ENCODE assay signal across 24 cellular contexts in genomic region chr15:31517711-31518110, GRCh38.
"Had no signal": no experiment of that assay in that cellular context is flagged by ENCODE, and none has a peak within 500 bp of the region (broad histone marks: within the 10 kb centered on the region; RNA-seq: fewer than 3 reads in every experiment).

No MANE protein-coding gene starts in this region.

- H3K27me3 ChIP-seq: dorsolateral prefrontal cortex, gastrocnemius medialis, ovary, suprapubic skin, transverse colon, upper lobe of right lung, uterus had no signal

- H3K36me3 ChIP-seq: gastrocnemius medialis, ovary, suprapubic skin, transverse colon, upper lobe of right lung, uterus had no signal

- H3K4me3 Mint-ChIP-seq: mesothelial cell of epicardium; naive thymus-derived CD4-positive, alpha-beta T cell; nephron progenitor cell; stimulated activated naive CD8-positive, alpha-beta T cell treated with anti-CD3 and anti-CD28 coated beads, Interleukin-15, amount 100 ng/mL, for 72 hours had no signal

- H3K27ac Mint-ChIP-seq: mesothelial cell of epicardium; naive thymus-derived CD4-positive, alpha-beta T cell; nephron progenitor cell; stimulated activated naive CD8-positive, alpha-beta T cell treated with anti-CD3 and anti-CD28 coated beads, Interleukin-15, amount 100 ng/mL, for 72 hours had no signal

- H3K36me3 Mint-ChIP-seq: mesothelial cell of epicardium had no signal

- H3K4me1 Mint-ChIP-seq: mesothelial cell of epicardium, nephron progenitor cell had no signal

- H3K9me3 Mint-ChIP-seq: nephron progenitor cell had no signal

- H3K27ac ChIP-seq: dorsolateral prefrontal cortex, gastrocnemius medialis, ovary, suprapubic skin, transverse colon, upper lobe of right lung, uterus had no signal

- H3K4me1 ChIP-seq: gastrocnemius medialis, suprapubic skin, transverse colon, upper lobe of right lung, uterus had no signal

- H3K4me3 ChIP-seq: dorsolateral prefrontal cortex, gastrocnemius medialis, mucosa of descending colon, ovary, smooth muscle cell, suprapubic skin, transverse colon, upper lobe of right lung, uterus had no signal

- DNase-seq: dorsolateral prefrontal cortex; effector CD4-positive, alpha-beta T cell; gastrocnemius medialis; kidney; mesenchymal stem cell; mucosa of descending colon; naive thymus-derived CD4-positive, alpha-beta T cell; nephron progenitor cell; nucleus accumbens; ovary; retina; stimulated activated CD4-positive, alpha-beta T cell treated with anti-CD3 and anti-CD28 coated beads, Interleukin-12 subunit alpha, Interleukin-12 subunit beta, amount 100 ng/mL, for 4 hours; stimulated activated CD4-positive, alpha-beta T cell treated with anti-CD3 and anti-CD28 coated beads, Interleukin-1b, Interleukin-23, amount 100 ng/mL, for 48 hours; stimulated activated CD4-positive, alpha-beta T cell treated with anti-CD3 and anti-CD28 coated beads, Interleukin-4, amount 100 ng/mL, for 1 hour; stimulated activated CD8-positive, alpha-beta memory T cell treated with anti-CD3 and anti-CD28 coated beads, Interleukin-4, amount 100 ng/mL, for 48 hours; stimulated activated naive CD4-positive, alpha-beta T cell; stimulated activated naive CD8-positive, alpha-beta T cell treated with anti-CD3 and anti-CD28 coated beads, Interleukin-15, amount 100 ng/mL, for 72 hours; transverse colon; upper lobe of right lung; uterus had no signal

- ATAC-seq: gastrocnemius medialis; mucosa of descending colon; naive thymus-derived CD4-positive, alpha-beta T cell; sciatic nerve; stimulated activated naive CD8-positive, alpha-beta T cell treated with anti-CD3 and anti-CD28 coated beads, Interleukin-15, amount 100 ng/mL, for 72 hours; upper lobe of right lung had no signal

- H3K9me3 ChIP-seq: gastrocnemius medialis, mucosa of descending colon, ovary, suprapubic skin, transverse colon, upper lobe of right lung, uterus had no signal
